1 cellular context compared by ENCODE assay signal in the genomic region with DNA sequence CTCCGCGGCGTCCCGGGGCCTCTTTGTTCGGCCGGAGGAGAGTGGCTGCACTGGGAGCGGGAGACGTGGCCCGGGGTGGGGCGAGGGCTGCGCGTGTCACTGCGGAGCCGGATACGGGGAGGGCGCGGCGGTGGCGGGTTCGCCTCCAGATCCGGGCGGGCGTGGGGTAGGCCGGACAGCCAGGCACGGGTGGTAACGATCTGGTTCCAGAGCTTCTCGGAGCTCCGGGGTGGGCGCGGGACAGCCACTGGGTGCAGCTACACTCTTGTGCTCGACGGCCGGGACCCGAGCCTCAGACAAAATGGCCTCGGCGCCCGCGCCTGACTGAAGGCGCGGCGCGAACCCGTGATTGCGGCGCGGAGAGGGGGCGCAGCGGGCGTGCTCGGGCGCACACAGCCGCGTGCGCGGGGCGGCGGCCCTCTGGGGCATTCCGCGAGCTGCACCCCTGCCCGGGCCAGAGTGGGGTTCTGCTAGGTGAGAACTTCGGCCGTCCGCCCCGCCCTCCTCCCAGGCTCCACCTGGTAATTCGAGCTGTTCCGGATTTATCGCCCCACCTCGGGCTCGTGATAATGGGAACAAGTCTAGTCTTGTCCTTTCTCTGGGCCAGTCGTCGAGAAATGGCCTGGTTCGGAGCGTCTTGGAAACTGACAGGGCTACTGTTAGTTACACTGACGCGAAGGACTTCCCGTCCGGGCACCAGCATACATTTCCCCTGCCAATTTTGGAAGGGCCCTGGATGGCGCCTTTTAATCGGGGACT.
TF ChIP-seq lines count a peak whose summit lies in the region.

No MANE protein-coding gene starts in this region.

TF ChIP-seq in HepG2, 621 proteins besides CTCF, POLR2A, EP300 and RAD21 (continued from another document and continues in another):
- TF ChIP-seq ZFP91 (CRISPR knock-in tag; IDR thresholded peaks at IDR 0.05; ENCODE audit: borderline replicate concordance), result peak; percentile 73
- peak; percentile 93 for TF ChIP-seq EEA1 (CRISPR knock-in tag; IDR thresholded peaks at IDR 0.05; ENCODE audit: borderline replicate concordance)
- no peak for TF ChIP-seq ZNF644 (CRISPR knock-in tag; IDR thresholded peaks at IDR 0.05; ENCODE audit: low read depth)
- peak; percentile 63 for TF ChIP-seq AFF4 (CRISPR knock-in tag; IDR thresholded peaks at IDR 0.05)
- no peak for TF ChIP-seq ZNF207 (IDR thresholded peaks at IDR 0.05; ENCODE audit: borderline replicate concordance)
- TF ChIP-seq, protein P1, sequence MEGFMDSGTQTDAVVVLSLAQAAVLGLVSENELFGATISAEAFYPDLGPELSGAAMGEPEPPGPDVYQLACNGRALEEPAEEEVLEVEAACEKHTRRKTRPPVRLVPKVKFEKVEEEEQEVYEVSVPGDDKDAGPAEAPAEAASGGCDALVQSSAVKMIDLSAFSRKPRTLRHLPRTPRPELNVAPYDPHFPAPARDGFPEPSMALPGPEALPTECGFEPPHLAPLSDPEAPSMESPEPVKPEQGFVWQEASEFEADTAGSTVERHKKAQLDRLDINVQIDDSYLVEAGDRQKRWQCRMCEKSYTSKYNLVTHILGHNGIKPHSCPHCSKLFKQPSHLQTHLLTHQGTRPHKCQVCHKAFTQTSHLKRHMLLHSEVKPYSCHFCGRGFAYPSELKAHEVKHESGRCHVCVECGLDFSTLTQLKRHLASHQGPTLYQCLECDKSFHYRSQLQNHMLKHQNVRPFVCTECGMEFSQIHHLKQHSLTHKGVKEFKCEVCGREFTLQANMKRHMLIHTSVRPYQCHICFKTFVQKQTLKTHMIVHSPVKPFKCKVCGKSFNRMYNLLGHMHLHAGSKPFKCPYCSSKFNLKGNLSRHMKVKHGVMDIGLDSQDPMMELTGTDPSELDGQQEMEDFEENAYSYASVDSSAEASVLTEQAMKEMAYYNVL (CRISPR knock-in tag; IDR thresholded peaks at IDR 0.05; ENCODE audit: borderline replicate concordance), result peak; percentile 56
- peak; percentile 74; the same call in 1 of the 2 replicates for TF ChIP-seq ZSCAN31 (CRISPR knock-in tag; IDR thresholded peaks at IDR 0.05; ENCODE audit: low read depth)
- peak; percentile 24; the same call in 1 of the 2 replicates for TF ChIP-seq BRD4 (CRISPR knock-in tag; IDR thresholded peaks at IDR 0.05)
- TF ChIP-seq ZNF672 (CRISPR knock-in tag; IDR thresholded peaks at IDR 0.05), result no peak
- TF ChIP-seq WIZ (CRISPR knock-in tag; IDR thresholded peaks at IDR 0.05), result 0 out of 2 replicates have a peak, but pooled peaks have one; percentile 37
- no peak; the same call in 1 of the 2 replicates for TF ChIP-seq KDM3A (CRISPR knock-in tag; IDR thresholded peaks at IDR 0.05; ENCODE audit: low read depth)
- 0 out of 2 replicates have a peak, but pooled peaks have one; percentile 34 for TF ChIP-seq HNF4A (CRISPR knock-in tag; IDR thresholded peaks at IDR 0.05)
- peak; percentile 73 for TF ChIP-seq MBD4 (IDR thresholded peaks at IDR 0.05; ENCODE audit: borderline replicate concordance, low read length)
- TF ChIP-seq ZNF639 (CRISPR knock-in tag; conservative IDR thresholded peaks at IDR 0.05), result no peak
- no peak for TF ChIP-seq LCORL (IDR thresholded peaks at IDR 0.05)
- TF ChIP-seq LCORL (CRISPR knock-in tag; IDR thresholded peaks at IDR 0.05), result peak; percentile 82
- TF ChIP-seq ERF (CRISPR knock-in tag; IDR thresholded peaks at IDR 0.05), result no peak; the same call in 1 of the 2 replicates
- TF ChIP-seq ESRRA (CRISPR knock-in tag; IDR thresholded peaks at IDR 0.05; ENCODE audit: low read depth), result peak; percentile 64
- no peak for TF ChIP-seq PCBP2 (optimal IDR thresholded peaks at IDR 0.05; ENCODE audit: low read depth, low read length, poor library complexity, severe bottlenecking)
- no peak for TF ChIP-seq ZNF720 (CRISPR knock-in tag; IDR thresholded peaks at IDR 0.05)
- TF ChIP-seq SMARCC2 (IDR thresholded peaks at IDR 0.05), result no peak
- 0 out of 2 replicates have a peak, but pooled peaks have one; percentile 80 for TF ChIP-seq ZNF430 (CRISPR knock-in tag; IDR thresholded peaks at IDR 0.05)
- no peak for TF ChIP-seq TEAD2 (CRISPR knock-in tag; IDR thresholded peaks at IDR 0.05)
- TF ChIP-seq ZBTB38 (CRISPR knock-in tag; IDR thresholded peaks at IDR 0.05), result peak; percentile 32; the same call in 1 of the 2 replicates
- peak; percentile 41; the same call in 1 of the 2 replicates for TF ChIP-seq TEF (CRISPR knock-in tag; IDR thresholded peaks at IDR 0.05)
- TF ChIP-seq ONECUT2 (CRISPR knock-in tag; IDR thresholded peaks at IDR 0.05), result peak; percentile 56; the same call in 1 of the 2 replicates
- 0 out of 2 replicates have a peak, but pooled peaks have one; percentile 72 for TF ChIP-seq HOXA5 (CRISPR knock-in tag; IDR thresholded peaks at IDR 0.05)
- 0 out of 2 replicates have a peak, but pooled peaks have one; percentile 64 for TF ChIP-seq ZNF501 (CRISPR knock-in tag; IDR thresholded peaks at IDR 0.05)
- no peak for TF ChIP-seq ZNF510 (CRISPR knock-in tag; IDR thresholded peaks at IDR 0.05; ENCODE audit: low read depth)
- TF ChIP-seq KMT2B (CRISPR knock-in tag; IDR thresholded peaks at IDR 0.05), result peak; percentile 63; the same call in 1 of the 2 replicates
- TF ChIP-seq PRPF4 (IDR thresholded peaks at IDR 0.05; ENCODE audit: low read depth, low read length, poor library complexity, severe bottlenecking), result no peak
- peak; percentile 91 for TF ChIP-seq SALL1 (CRISPR knock-in tag; IDR thresholded peaks at IDR 0.05)
- TF ChIP-seq MTF1 (CRISPR knock-in tag; IDR thresholded peaks at IDR 0.05), result no peak
- no peak; the same call in 1 of the 2 replicates for TF ChIP-seq ZNF3 (CRISPR knock-in tag; IDR thresholded peaks at IDR 0.05)
- TF ChIP-seq SMAD1 (CRISPR knock-in tag; IDR thresholded peaks at IDR 0.05; ENCODE audit: borderline replicate concordance, low read depth), result no peak
- TF ChIP-seq ZNF7 (CRISPR knock-in tag; IDR thresholded peaks at IDR 0.05), result no peak
- TF ChIP-seq PRDM10 (CRISPR knock-in tag; IDR thresholded peaks at IDR 0.05; ENCODE audit: low read depth), result 0 out of 2 replicates have a peak, but pooled peaks have one; percentile 6
- TF ChIP-seq TOE1 (CRISPR knock-in tag; IDR thresholded peaks at IDR 0.05), result no peak
- TF ChIP-seq DNMT3B (CRISPR knock-in tag; conservative IDR thresholded peaks at IDR 0.05), result peak; percentile 65
- TF ChIP-seq ZNF598 (CRISPR knock-in tag; IDR thresholded peaks at IDR 0.05; ENCODE audit: borderline replicate concordance), result peak; percentile 18; the same call in 1 of the 2 replicates
- no peak for TF ChIP-seq MYNN (CRISPR knock-in tag; IDR thresholded peaks at IDR 0.05; ENCODE audit: low read depth)
- peak; percentile 53; the same call in 1 of the 2 replicates for TF ChIP-seq CBX5 (CRISPR knock-in tag; IDR thresholded peaks at IDR 0.05; ENCODE audit: borderline replicate concordance)
- peak; percentile 56; the same call in 1 of the 2 replicates for TF ChIP-seq ZNF878 (CRISPR knock-in tag; IDR thresholded peaks at IDR 0.05)
- peak; percentile 35 for TF ChIP-seq NFYC (CRISPR knock-in tag; IDR thresholded peaks at IDR 0.05)
- TF ChIP-seq ZNF709 (CRISPR knock-in tag; IDR thresholded peaks at IDR 0.05), result peak; percentile 89; the same call in 1 of the 2 replicates
- TF ChIP-seq SYNCRIP (IDR thresholded peaks at IDR 0.05; ENCODE audit: insufficient read depth, low read depth, low read length), result no peak
- TF ChIP-seq ZBTB37 (CRISPR knock-in tag; IDR thresholded peaks at IDR 0.05), result peak; percentile 43; the same call in 1 of the 2 replicates
